Comparison of ENCODE assay signal across 2 cellular contexts in genomic region chr5:103327451-103327850, GRCh38.
TF ChIP-seq lines count a peak whose summit lies in the region.

No MANE protein-coding gene starts in this region.

TF ChIP-seq in IMR-90, 13 proteins besides CTCF, POLR2A, EP300 and RAD21:
- no peak for TF ChIP-seq USF2 (IDR thresholded peaks at IDR 0.05; ENCODE audit: low read depth, low read length)
- no peak for TF ChIP-seq CHD1 (IDR thresholded peaks at IDR 0.05; ENCODE audit: low read depth, low read length)
- TF ChIP-seq NFE2L2 (IDR thresholded peaks at IDR 0.05; ENCODE audit: low read depth, low read length) = no peak
- no peak for TF ChIP-seq SMC3 (IDR thresholded peaks at IDR 0.05; ENCODE audit: low read depth, low read length)
- no peak for TF ChIP-seq ELK1 (IDR thresholded peaks at IDR 0.05; ENCODE audit: borderline replicate concordance, low read depth, low read length)
- TF ChIP-seq MAZ (IDR thresholded peaks at IDR 0.05; ENCODE audit: borderline replicate concordance, low read depth, low read length) = no peak
- TF ChIP-seq RFX5 (IDR thresholded peaks at IDR 0.05; ENCODE audit: low read depth, low read length) = no peak
- TF ChIP-seq RCOR1 (IDR thresholded peaks at IDR 0.05; ENCODE audit: insufficient replicate concordance, low read length) = no peak
- no peak for TF ChIP-seq BHLHE40 (IDR thresholded peaks at IDR 0.05; ENCODE audit: low read depth, low read length)
- no peak for TF ChIP-seq FOS (IDR thresholded peaks at IDR 0.05; ENCODE audit: low read depth, low read length)
- no peak for TF ChIP-seq CEBPB (IDR thresholded peaks at IDR 0.05; ENCODE audit: low read depth, low read length)
- no peak for TF ChIP-seq MXI1 (IDR thresholded peaks at IDR 0.05; ENCODE audit: borderline replicate concordance, low read depth, low read length)

TF ChIP-seq in H1, 55 proteins besides CTCF, POLR2A, EP300 and RAD21:
- no peak for TF ChIP-seq KDM1A (IDR thresholded peaks at IDR 0.05; ENCODE audit: borderline replicate concordance, low read length)
- TF ChIP-seq CHD7 (IDR thresholded peaks at IDR 0.05; ENCODE audit: insufficient replicate concordance, low read length) = no peak
- no peak for TF ChIP-seq TBP (IDR thresholded peaks at IDR 0.05; ENCODE audit: low read depth, low read length)
